1 cellular context compared by ENCODE assay signal in the genomic region with DNA sequence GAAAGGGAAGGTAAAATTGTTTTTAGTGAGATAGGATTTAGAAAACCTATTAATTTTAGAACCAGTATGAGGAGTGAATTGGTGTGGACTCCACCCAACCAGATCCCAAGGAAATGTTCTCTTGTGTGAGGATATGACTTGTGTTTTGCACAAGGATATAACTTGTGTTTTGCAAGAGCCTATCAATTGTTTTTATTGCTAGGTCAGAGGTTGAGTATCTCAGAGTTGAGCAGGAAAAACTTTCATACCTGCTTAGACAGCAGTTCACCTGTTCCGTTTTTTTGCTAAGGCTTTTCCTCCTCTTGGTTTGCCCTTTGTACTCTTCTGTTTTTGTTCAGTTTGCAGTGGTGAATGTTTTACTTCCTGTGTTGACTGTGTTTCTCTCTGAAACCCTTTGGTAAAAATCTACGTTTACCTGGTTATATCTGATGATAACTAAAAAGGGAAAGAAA.
TF ChIP-seq lines count a peak whose summit lies in the region.

No MANE protein-coding gene starts in this region.

TF ChIP-seq in SK-N-SH treated with all-trans-retinoic acid at 6 μM for 48 hours, 23 proteins besides CTCF, POLR2A, EP300 and RAD21 (continued from another document):
- TF ChIP-seq, protein P1, sequence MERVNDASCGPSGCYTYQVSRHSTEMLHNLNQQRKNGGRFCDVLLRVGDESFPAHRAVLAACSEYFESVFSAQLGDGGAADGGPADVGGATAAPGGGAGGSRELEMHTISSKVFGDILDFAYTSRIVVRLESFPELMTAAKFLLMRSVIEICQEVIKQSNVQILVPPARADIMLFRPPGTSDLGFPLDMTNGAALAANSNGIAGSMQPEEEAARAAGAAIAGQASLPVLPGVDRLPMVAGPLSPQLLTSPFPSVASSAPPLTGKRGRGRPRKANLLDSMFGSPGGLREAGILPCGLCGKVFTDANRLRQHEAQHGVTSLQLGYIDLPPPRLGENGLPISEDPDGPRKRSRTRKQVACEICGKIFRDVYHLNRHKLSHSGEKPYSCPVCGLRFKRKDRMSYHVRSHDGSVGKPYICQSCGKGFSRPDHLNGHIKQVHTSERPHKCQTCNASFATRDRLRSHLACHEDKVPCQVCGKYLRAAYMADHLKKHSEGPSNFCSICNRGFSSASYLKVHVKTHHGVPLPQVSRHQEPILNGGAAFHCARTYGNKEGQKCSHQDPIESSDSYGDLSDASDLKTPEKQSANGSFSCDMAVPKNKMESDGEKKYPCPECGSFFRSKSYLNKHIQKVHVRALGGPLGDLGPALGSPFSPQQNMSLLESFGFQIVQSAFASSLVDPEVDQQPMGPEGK (CRISPR knock-in tag; IDR thresholded peaks at IDR 0.05; ENCODE audit: borderline replicate concordance): no peak
- no peak for TF ChIP-seq OSR1 (CRISPR knock-in tag; IDR thresholded peaks at IDR 0.05)
- no peak for TF ChIP-seq ZFP3 (CRISPR knock-in tag; IDR thresholded peaks at IDR 0.05)
